28 cellular contexts compared by ENCODE assay signal in genomic region chr1:28070725-28071593, GRCh38. TPM values are rescaled to one million over a fixed set of nuclear protein-coding genes. Genes with fewer than 3 reads are reported as not detected.
DNase-seq lines count a peak whose midpoint lies in the region; ATAC-seq, FAIRE-seq and TF ChIP-seq lines count a peak whose summit lies in the region.
"Had no signal": no experiment of that assay in that cellular context is flagged by ENCODE, and none has a peak within 500 bp of the region (broad histone marks: within the 10 kb centered on the region; RNA-seq: fewer than 3 reads in every experiment).

No MANE protein-coding gene starts in this region.

- H3K27me3 ChIP-seq in DOHH2 (ENCODE audit: control insufficient read depth, low read length) (no peaks in the 10 kb centered on the region), small intestine (ENCODE audit: control insufficient read depth in 2 of 2, insufficient read depth in 2 of 2, low read length in 2 of 2) (no peaks in the 10 kb centered on the region)
- H3K27me3 ChIP-seq: adrenal gland, cardiac muscle cell, dorsolateral prefrontal cortex, neural progenitor cell had no signal

- H3K27ac ChIP-seq in DOHH2 (ENCODE audit: low read depth, low read length) = peak overlapping the region; percentile 73
- no peak overlapping the region for H3K27ac ChIP-seq in small intestine (ENCODE audit: low read depth in 1 of 2, low read length in 1 of 2)
- H3K27ac ChIP-seq: adrenal gland, cardiac muscle cell, neural progenitor cell, psoas muscle, skin epidermis had no signal

- H3K36me3 Mint-ChIP-seq in activated naive CD8-positive, alpha-beta T cell treated with anti-CD3 and anti-CD28 coated beads for 36 hours = peaks cover 23% of the 10 kb centered on the region

- H3K9me3 ChIP-seq in DOHH2 (ENCODE audit: control insufficient read depth, insufficient read depth, low read length) (no peaks in the 10 kb centered on the region), small intestine (ENCODE audit: control insufficient read depth, low read depth) (no peaks in the 10 kb centered on the region)
- H3K9me3 ChIP-seq: adrenal gland, psoas muscle had no signal

- H3K79me2 ChIP-seq in DOHH2 (ENCODE audit: control insufficient read depth, low read length) = peaks cover 97% of the 10 kb centered on the region

- TF ChIP-seq CTCF in DOHH2 (IDR thresholded peaks at IDR 0.05; ENCODE audit: low read depth, low read length, poor library complexity, severe bottlenecking) = no peak

- H4K20me1 ChIP-seq in DOHH2 (ENCODE audit: control insufficient read depth, insufficient read depth, low read depth, low read length) = no peaks in the 10 kb centered on the region

- WGBS in small intestine, 3 donors = 75 to 83% (median 78%) methylated on average over 11 of the region's 11 CpGs

- H3K4me1 Mint-ChIP-seq in activated naive CD8-positive, alpha-beta T cell treated with anti-CD3 and anti-CD28 coated beads for 36 hours = peaks cover 49% of the 10 kb centered on the region
- H3K4me1 Mint-ChIP-seq: neural progenitor cell had no signal

- H3K4me3 Mint-ChIP-seq in activated naive CD8-positive, alpha-beta T cell treated with anti-CD3 and anti-CD28 coated beads for 36 hours = no peak overlapping the region
- H3K4me3 Mint-ChIP-seq: activated CD8-positive, alpha-beta T cell treated with anti-CD3 and anti-CD28 coated beads for 36 hours; CD4-positive, alpha-beta T cell; neural progenitor cell had no signal

- H3K4me3 ChIP-seq in DOHH2 (ENCODE audit: low read length) (peak overlapping the region; percentile 38; the same call in 1 of the 2 replicates), small intestine (ENCODE audit: low read depth in 1 of 2, low read length in 2 of 2) (no peak overlapping the region)
- H3K4me3 ChIP-seq: adrenal gland, cardiac muscle cell, dorsolateral prefrontal cortex, neural progenitor cell, psoas muscle, skin epidermis had no signal

- no peak for ATAC-seq in HG03521 (IDR thresholded peaks at IDR 0.05; ENCODE audit: unreplicated experiment)
- no peak for ATAC-seq in GM19328 (IDR thresholded peaks at IDR 0.05; ENCODE audit: unreplicated experiment)
- ATAC-seq: activated CD4-positive, CD25-positive, alpha-beta regulatory T cell treated with anti-CD3 and anti-CD28 coated beads, Interleukin-2, amount 50 U/mL, for 24 hours; activated CD8-positive, alpha-beta T cell treated with anti-CD3 and anti-CD28 coated beads for 36 hours; PC-3; psoas muscle had no signal

- no peaks in the 10 kb centered on the region for H3K9me2 ChIP-seq in DOHH2 (replicated peaks; ENCODE audit: control insufficient read depth, low read length)

- no peaks in the 10 kb centered on the region for H3K27me3 Mint-ChIP-seq in activated naive CD8-positive, alpha-beta T cell treated with anti-CD3 and anti-CD28 coated beads for 36 hours
- H3K27me3 Mint-ChIP-seq: activated CD8-positive, alpha-beta T cell treated with anti-CD3 and anti-CD28 coated beads for 36 hours; CD4-positive, alpha-beta T cell had no signal

- FAIRE-seq in RCC 7860 (lab: Jason Lieb, UNC) (peak; percentile 84), endometrium (lab: Jason Lieb, UNC) (peak; percentile 15), small intestine (lab: Jason Lieb, UNC) (peak; percentile 79)
- FAIRE-seq: H1, HTR-8/SVneo had no signal

- peak overlapping the region; percentile 52 for H3K4me2 ChIP-seq in DOHH2 (ENCODE audit: low read length)
- H3K4me2 ChIP-seq: neural progenitor cell had no signal

- H3K36me3 ChIP-seq in DOHH2 (ENCODE audit: control insufficient read depth, low read length) (peaks cover 33% of the 10 kb centered on the region), small intestine (ENCODE audit: control insufficient read depth in 2 of 2, insufficient read depth in 2 of 2, low read length in 2 of 2) (no peaks in the 10 kb centered on the region)
- H3K36me3 ChIP-seq: adrenal gland, cardiac muscle cell, neural progenitor cell had no signal

- H3K27ac Mint-ChIP-seq in activated naive CD8-positive, alpha-beta T cell treated with anti-CD3 and anti-CD28 coated beads for 36 hours = no peak overlapping the region
- H3K27ac Mint-ChIP-seq: activated CD8-positive, alpha-beta T cell treated with anti-CD3 and anti-CD28 coated beads for 36 hours; CD4-positive, alpha-beta T cell; neural progenitor cell had no signal

- no peaks in the 10 kb centered on the region for H3K9me3 Mint-ChIP-seq in activated naive CD8-positive, alpha-beta T cell treated with anti-CD3 and anti-CD28 coated beads for 36 hours
- H3K9me3 Mint-ChIP-seq: activated CD8-positive, alpha-beta T cell treated with anti-CD3 and anti-CD28 coated beads for 36 hours; CD4-positive, alpha-beta T cell; neural progenitor cell had no signal

- peaks cover 25% of the 10 kb centered on the region for H3F3A ChIP-seq in DOHH2 (ENCODE audit: control insufficient read depth, insufficient read depth)

- H3K4me1 ChIP-seq in DOHH2 (ENCODE audit: control insufficient read depth, low read length) = peaks cover 93% of the 10 kb centered on the region
- H3K4me1 ChIP-seq in small intestine (ENCODE audit: control insufficient read depth in 2 of 2, insufficient read depth in 1 of 2, low read depth in 1 of 2, low read length in 1 of 2) = peaks cover 0 to 2% of the 10 kb centered on the region in 2 donors
- H3K4me1 ChIP-seq: neural progenitor cell had no signal

- DNase-seq in RCC 7860 (ENCODE audit: low spot score) = no peak
- no peak for DNase-seq in small intestine
- DNase-seq in activated naive CD8-positive, alpha-beta T cell treated with anti-CD3 and anti-CD28 coated beads for 36 hours = no peak
- DNase-seq: activated CD8-positive, alpha-beta T cell treated with anti-CD3 and anti-CD28 coated beads for 36 hours; activated gamma-delta T cell; adrenal gland; CD4-positive, alpha-beta T cell; DMS 273 treated with DMSO at 0.1 percent for 48 hours; dorsolateral prefrontal cortex; KG1; NCI-H1436; NCI-H446; NCI-H82; PC-3; psoas muscle; Right ventricle myocardium superior; stimulated activated CD4-positive, alpha-beta T cell treated with anti-CD3 and anti-CD28 coated beads, Interleukin-1b, Interleukin-23, amount 100 ng/mL, for 48 hours; SW 1271 had no signal

RNA-seq across cellular contexts. Expression of gene EYA3, which starts 17.5 kb away (rescaled TPM):
- 1 to 10 TPM; 3.2 to 7.9 (median 4.9) TPM for polyA plus RNA-seq in small intestine
- 10 to 100 TPM; 30.0 to 30.3 TPM for total RNA-seq in activated naive CD8-positive, alpha-beta T cell treated with anti-CD3 and anti-CD28 coated beads for 36 hours
